In the genomic region with DNA sequence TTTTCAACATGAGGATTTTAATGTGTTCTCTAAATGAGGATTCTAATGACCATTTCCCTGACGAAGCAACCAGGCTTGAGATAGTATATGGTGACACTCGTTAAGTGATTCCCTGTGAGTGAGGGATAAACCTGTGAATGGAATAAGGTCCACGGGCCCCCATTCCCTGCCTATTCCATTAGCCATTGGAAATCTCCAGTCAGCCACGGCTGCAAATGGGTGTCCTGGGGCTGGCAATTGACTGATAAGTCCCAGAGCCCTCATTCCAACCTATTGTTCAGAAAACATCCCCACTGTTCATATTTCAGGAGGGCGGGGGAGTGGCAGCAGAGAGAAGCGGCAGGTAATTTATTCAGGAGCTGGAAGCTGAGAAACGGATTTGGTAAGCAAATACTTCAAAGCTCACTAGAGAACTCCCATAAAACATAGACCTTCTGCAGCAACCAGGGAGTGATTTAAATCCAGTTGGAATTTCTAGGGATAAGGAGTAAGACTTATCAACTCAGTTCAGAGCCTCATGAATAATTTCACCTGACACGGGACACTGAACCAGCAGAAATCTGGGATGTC, we compare ENCODE assay signal across 12 cellular contexts. TPM values are rescaled to one million over a fixed set of nuclear protein-coding genes. Genes with fewer than 3 reads are reported as not detected.
DNase-seq lines count a peak whose midpoint lies in the region; ATAC-seq and TF ChIP-seq lines count a peak whose summit lies in the region.
"Had no signal": no experiment of that assay in that cellular context is flagged by ENCODE, and none has a peak within 500 bp of the region (broad histone marks: within the 10 kb centered on the region; RNA-seq: fewer than 3 reads in every experiment).

No MANE protein-coding gene starts in this region.

- intact Hi-C loops in posterior vena cava (cut with DNase I), result loop anchor here (5.0 to 10.0 kb wide), 2 partner anchors 170 to 237 kb away; no protein-coding TSS in a partner anchor

- DNase-seq in activated T-cell treated with anti-CD3 and anti-CD28 coated beads, Interleukin-2, amount 50 U/mL, for 72 hours, result no peak
- no peak for DNase-seq in activated T-cell treated with anti-CD3 and anti-CD28 coated beads for 4 hours
- DNase-seq in NCI-H510A (lab: John Stamatoyannopoulos, UW), result peak; percentile 47
- DNase-seq in hepatocyte (ENCODE audit: low spot score), result no peak
- no peak for DNase-seq in type B pancreatic cell (ENCODE audit: extremely low spot score, unreplicated experiment)
- no peak for DNase-seq in foreskin keratinocyte
- no peak for DNase-seq in posterior vena cava (ENCODE audit: low spot score)
- DNase-seq in stimulated activated CD4-positive, alpha-beta T cell treated with anti-CD3 and anti-CD28 coated beads, Interleukin-1b, Interleukin-23, amount 100 ng/mL, for 48 hours, result no peak
- DNase-seq: BE2C had no signal

- H3K27me3 Mint-ChIP-seq in activated T-cell treated with anti-CD3 and anti-CD28 coated beads, Interleukin-2, amount 50 U/mL, for 72 hours (ENCODE audit: low read depth), result peaks cover 91% of the 10 kb centered on the region
- peaks cover 94% of the 10 kb centered on the region for H3K27me3 Mint-ChIP-seq in type B pancreatic cell

- H3K36me3 Mint-ChIP-seq in activated T-cell treated with anti-CD3 and anti-CD28 coated beads, Interleukin-2, amount 50 U/mL, for 72 hours (ENCODE audit: insufficient read depth in 2 of 2), result peaks cover 5 to 12% of the 10 kb centered on the region in 2 donors
- no peaks in the 10 kb centered on the region for H3K36me3 Mint-ChIP-seq in type B pancreatic cell

- no peak overlapping the region for H2AFZ ChIP-seq in hepatocyte

- peaks cover 60% of the 10 kb centered on the region for H3K27me3 ChIP-seq in hepatocyte
- peaks cover 25% of the 10 kb centered on the region for H3K27me3 ChIP-seq in foreskin keratinocyte
- H3K27me3 ChIP-seq: brain microvascular endothelial cell had no signal

- no peaks in the 10 kb centered on the region for H3K9me2 ChIP-seq in hepatocyte (replicated peaks; ENCODE audit: insufficient read depth)

- H3K4me3 Mint-ChIP-seq in activated T-cell treated with anti-CD3 and anti-CD28 coated beads, Interleukin-2, amount 50 U/mL, for 72 hours, result peak overlapping the region; percentile 56 to 60
- H3K4me3 Mint-ChIP-seq in type B pancreatic cell, result peak overlapping the region; percentile 78
- H3K4me3 Mint-ChIP-seq: stimulated activated naive CD8-positive, alpha-beta T cell treated with anti-CD3 and anti-CD28 coated beads, Interleukin-15, Interleukin-2, amounts not matched to agents 100 ng/mL and 50 ng/mL, for 24 hours had no signal

- H3K4me1 Mint-ChIP-seq in activated T-cell treated with anti-CD3 and anti-CD28 coated beads, Interleukin-2, amount 50 U/mL, for 72 hours (ENCODE audit: low read depth), result peaks cover 10% of the 10 kb centered on the region
- H3K4me1 Mint-ChIP-seq in type B pancreatic cell (ENCODE audit: unreplicated experiment), result peaks cover 16% of the 10 kb centered on the region

- H3K79me2 ChIP-seq in hepatocyte, result no peaks in the 10 kb centered on the region

- TF ChIP-seq CTCF in hepatocyte (IDR thresholded peaks at IDR 0.05; ENCODE audit: poor library complexity), result no peak
- no peak for TF ChIP-seq CTCF in type B pancreatic cell (conservative IDR thresholded peaks at IDR 0.05)
- no peak for TF ChIP-seq CTCF in foreskin keratinocyte (conservative IDR thresholded peaks at IDR 0.05)

- H3K4me2 ChIP-seq in hepatocyte, result peak overlapping the region; percentile 98

- H3K9me3 ChIP-seq in hepatocyte (ENCODE audit: low read depth), result no peaks in the 10 kb centered on the region
- H3K9me3 ChIP-seq: BE2C, neutrophil had no signal

- no peaks in the 10 kb centered on the region for H4K20me1 ChIP-seq in hepatocyte (ENCODE audit: insufficient read depth, poor library complexity, severe bottlenecking)

- no peak overlapping the region for H3K27ac Mint-ChIP-seq in activated T-cell treated with anti-CD3 and anti-CD28 coated beads, Interleukin-2, amount 50 U/mL, for 72 hours
- H3K27ac Mint-ChIP-seq in type B pancreatic cell, result no peak overlapping the region
- H3K27ac Mint-ChIP-seq: stimulated activated naive CD8-positive, alpha-beta T cell treated with anti-CD3 and anti-CD28 coated beads, Interleukin-15, Interleukin-2, amounts not matched to agents 100 ng/mL and 50 ng/mL, for 24 hours had no signal

- H3K27ac ChIP-seq in hepatocyte (no peak overlapping the region), foreskin keratinocyte (no peak overlapping the region)
- H3K27ac ChIP-seq: brain microvascular endothelial cell, neutrophil had no signal

- H3K4me1 ChIP-seq in hepatocyte (ENCODE audit: insufficient read depth) (peaks cover 6% of the 10 kb centered on the region), foreskin keratinocyte (no peaks in the 10 kb centered on the region)
- H3K4me1 ChIP-seq: BE2C had no signal

- no peak for ATAC-seq in activated T-cell treated with anti-CD3 and anti-CD28 coated beads, Interleukin-2, amount 50 U/mL, for 72 hours (replicated peaks in 1 of 2)
- ATAC-seq in foreskin keratinocyte, result no peak

- peaks cover 0 to 10% of the 10 kb centered on the region in 2 donors for H3K9me3 Mint-ChIP-seq in activated T-cell treated with anti-CD3 and anti-CD28 coated beads, Interleukin-2, amount 50 U/mL, for 72 hours
- peaks cover 7% of the 10 kb centered on the region for H3K9me3 Mint-ChIP-seq in type B pancreatic cell

- 14% methylated on average over 8 of the region's 8 CpGs for WGBS in hepatocyte (ENCODE audit: low lambda C conversion rate, missing lambda C conversion rate)

- H3K4me3 ChIP-seq in hepatocyte, result no peak overlapping the region

- H3K36me3 ChIP-seq in hepatocyte (replicated peaks; ENCODE audit: insufficient read depth, low read depth), result no peaks in the 10 kb centered on the region
- H3K36me3 ChIP-seq: BE2C, brain microvascular endothelial cell, neutrophil had no signal

RNA-seq across cellular contexts. Expression of a gene that starts 42.0 kb away (rescaled TPM):
- not detected for total RNA-seq in activated T-cell treated with anti-CD3 and anti-CD28 coated beads, Interleukin-2, amount 50 U/mL, for 72 hours
- not detected in 2 replicates for total RNA-seq in hepatocyte
- not detected in 2 replicates for polyA plus RNA-seq in hepatocyte
- not detected in 2 replicates for total RNA-seq in type B pancreatic cell (ENCODE audit: low replicate concordance)
- total RNA-seq in foreskin keratinocyte, result not detected in 2 replicates
- not detected in 2 replicates for polyA plus RNA-seq in foreskin keratinocyte
- total RNA-seq in posterior vena cava, result not detected
